9 cellular contexts compared by ENCODE assay signal in the genomic region with DNA sequence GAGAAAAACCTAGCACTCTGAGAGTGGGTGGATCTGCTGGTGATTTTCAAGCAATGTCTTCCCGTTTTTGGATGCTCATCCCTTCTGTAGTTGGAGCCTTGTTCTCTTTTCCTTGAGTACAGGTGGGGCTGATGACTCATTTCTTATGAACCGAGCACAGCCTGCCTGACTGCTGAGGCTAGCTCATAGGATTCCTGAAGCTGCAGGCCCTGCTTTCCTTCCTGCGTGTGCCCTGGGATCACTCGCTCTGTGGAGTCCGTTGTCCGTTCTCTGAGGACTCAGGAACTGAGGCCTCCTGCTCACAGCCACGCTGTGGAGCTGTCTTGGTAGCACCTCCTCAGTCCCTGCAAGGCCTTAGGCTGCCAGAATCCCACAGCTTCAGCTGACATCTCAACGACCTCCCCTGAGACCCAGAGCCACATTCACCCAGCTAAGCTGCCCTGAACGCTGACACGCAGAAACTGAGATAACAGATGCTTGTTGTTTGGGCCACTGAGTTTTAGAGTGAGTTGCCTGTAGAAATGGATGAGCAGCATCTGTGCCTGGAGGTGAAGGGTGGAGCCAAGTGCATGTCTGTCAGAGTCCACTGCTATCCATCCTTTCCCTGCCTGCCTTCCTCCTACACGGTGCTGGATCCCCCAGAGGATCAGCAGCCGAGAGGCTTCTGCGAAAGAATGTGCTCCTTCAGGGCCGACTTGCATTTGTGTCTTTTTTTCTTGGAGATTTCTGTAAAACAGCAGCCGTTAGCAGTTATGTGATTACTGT.
DNase-seq lines count a peak whose midpoint lies in the region; ATAC-seq and TF ChIP-seq lines count a peak whose summit lies in the region.
"Had no signal": no experiment of that assay in that cellular context is flagged by ENCODE, and none has a peak within 500 bp of the region (broad histone marks: within the 10 kb centered on the region; RNA-seq: fewer than 3 reads in every experiment).

No MANE protein-coding gene starts in this region.

- TF ChIP-seq CTCF in upper lobe of right lung (IDR thresholded peaks at IDR 0.05) (no peak), CD14-positive monocyte (IDR thresholded peaks at IDR 0.05) (no peak)

- no peaks in the 10 kb centered on the region for H3K9me3 ChIP-seq in upper lobe of right lung
- H3K9me3 ChIP-seq: neutrophil had no signal

- no peaks in the 10 kb centered on the region for H3K27me3 Mint-ChIP-seq in activated T-cell treated with anti-CD3 and anti-CD28 coated beads, Interleukin-2, amount 50 U/mL, for 72 hours (ENCODE audit: low read depth)
- H3K27me3 Mint-ChIP-seq in activated T-helper 1 cell treated with anti-CD3 and anti-CD28 coated beads, Interleukin-12 subunit alpha, Interleukin-12 subunit beta, Interleukin-2, Interleukin-4 antibody, amounts not matched to agents 30 ng/mL and 10 ng/mL and 1 ng/mL, durations not matched to agents 14 hours and 24 hours and 36 hours (ENCODE audit: insufficient read depth) = no peaks in the 10 kb centered on the region
- peaks cover 0 to 2% (median 0%) of the 10 kb centered on the region in 3 donors for H3K27me3 Mint-ChIP-seq in CD14-positive monocyte (ENCODE audit: low read depth in 3 of 3)

- peak overlapping the region; percentile 74 to 77 for H3K4me3 Mint-ChIP-seq in activated T-cell treated with anti-CD3 and anti-CD28 coated beads, Interleukin-2, amount 50 U/mL, for 72 hours
- peak overlapping the region; percentile 15 for H3K4me3 Mint-ChIP-seq in activated T-helper 1 cell treated with anti-CD3 and anti-CD28 coated beads, Interleukin-12 subunit alpha, Interleukin-12 subunit beta, Interleukin-2, Interleukin-4 antibody, amounts not matched to agents 30 ng/mL and 10 ng/mL and 1 ng/mL, durations not matched to agents 14 hours and 24 hours and 36 hours
- no peak overlapping the region for H3K4me3 Mint-ChIP-seq in CD14-positive monocyte

- H3K27ac Mint-ChIP-seq in activated T-cell treated with anti-CD3 and anti-CD28 coated beads, Interleukin-2, amount 50 U/mL, for 72 hours = peak overlapping the region; percentile 33
- peak overlapping the region; percentile 95 for H3K27ac Mint-ChIP-seq in activated T-helper 1 cell treated with anti-CD3 and anti-CD28 coated beads, Interleukin-12 subunit alpha, Interleukin-12 subunit beta, Interleukin-2, Interleukin-4 antibody, amounts not matched to agents 30 ng/mL and 10 ng/mL and 1 ng/mL, durations not matched to agents 14 hours and 24 hours and 36 hours
- peak overlapping the region in 1 of 7 donors; percentile 60 for H3K27ac Mint-ChIP-seq in CD14-positive monocyte

- peaks cover 0 to 3% of the 10 kb centered on the region in 2 donors for H3K9me3 Mint-ChIP-seq in activated T-cell treated with anti-CD3 and anti-CD28 coated beads, Interleukin-2, amount 50 U/mL, for 72 hours
- peaks cover 5% of the 10 kb centered on the region for H3K9me3 Mint-ChIP-seq in activated T-helper 1 cell treated with anti-CD3 and anti-CD28 coated beads, Interleukin-12 subunit alpha, Interleukin-12 subunit beta, Interleukin-2, Interleukin-4 antibody, amounts not matched to agents 30 ng/mL and 10 ng/mL and 1 ng/mL, durations not matched to agents 14 hours and 24 hours and 36 hours
- H3K9me3 Mint-ChIP-seq in CD14-positive monocyte = peaks cover 0 to 4% (median 0%) of the 10 kb centered on the region in 7 donors

- H3K4me3 ChIP-seq in upper lobe of right lung = no peak overlapping the region

- no peaks in the 10 kb centered on the region for H3K27me3 ChIP-seq in upper lobe of right lung
- H3K27me3 ChIP-seq: neutrophil had no signal

- peaks cover 80% of the 10 kb centered on the region for H3K4me1 Mint-ChIP-seq in activated T-cell treated with anti-CD3 and anti-CD28 coated beads, Interleukin-2, amount 50 U/mL, for 72 hours (ENCODE audit: low read depth)
- peaks cover 86% of the 10 kb centered on the region for H3K4me1 Mint-ChIP-seq in activated T-helper 1 cell treated with anti-CD3 and anti-CD28 coated beads, Interleukin-12 subunit alpha, Interleukin-12 subunit beta, Interleukin-2, Interleukin-4 antibody, amounts not matched to agents 30 ng/mL and 10 ng/mL and 1 ng/mL, durations not matched to agents 14 hours and 24 hours and 36 hours (ENCODE audit: low read depth)
- H3K4me1 Mint-ChIP-seq in CD14-positive monocyte = peaks cover 75% of the 10 kb centered on the region

- H3K4me1 ChIP-seq in upper lobe of right lung = peaks cover 42% of the 10 kb centered on the region

- peaks cover 4 to 5% of the 10 kb centered on the region in 2 donors for H3K36me3 Mint-ChIP-seq in activated T-cell treated with anti-CD3 and anti-CD28 coated beads, Interleukin-2, amount 50 U/mL, for 72 hours (ENCODE audit: insufficient read depth in 2 of 2)
- peaks cover 32% of the 10 kb centered on the region for H3K36me3 Mint-ChIP-seq in activated T-helper 1 cell treated with anti-CD3 and anti-CD28 coated beads, Interleukin-12 subunit alpha, Interleukin-12 subunit beta, Interleukin-2, Interleukin-4 antibody, amounts not matched to agents 30 ng/mL and 10 ng/mL and 1 ng/mL, durations not matched to agents 14 hours and 24 hours and 36 hours (ENCODE audit: low read depth)
- peaks cover 20 to 21% of the 10 kb centered on the region in 2 donors for H3K36me3 Mint-ChIP-seq in CD14-positive monocyte

- intact Hi-C loops in activated T-helper 1 cell treated with anti-CD3 and anti-CD28 coated beads, Interleukin-12 subunit alpha, Interleukin-12 subunit beta, Interleukin-2, Interleukin-4 antibody, amounts not matched to agents 30 ng/mL and 10 ng/mL and 1 ng/mL, durations not matched to agents 14 hours and 24 hours and 36 hours (cut with micrococcal nuclease) = loop anchor here (2.0 kb wide), 1 partner anchor 35 kb away; no protein-coding TSS in a partner anchor
- intact Hi-C loops in left ventricle myocardium superior (cut with micrococcal nuclease) = no loop called here
- intact Hi-C loops in upper lobe of right lung (cut with DNase I) = no loop called here
- intact Hi-C loops in CD14-positive monocyte (cut with micrococcal nuclease) = no loop called here

- peak in 1 of 2 donors; percentile 28 for ATAC-seq in activated T-cell treated with anti-CD3 and anti-CD28 coated beads, Interleukin-2, amount 50 U/mL, for 72 hours (replicated peaks in 1 of 2)
- peak; percentile 33 for ATAC-seq in left ventricle myocardium superior
- peak; percentile 69 for ATAC-seq in upper lobe of right lung
- no peak for ATAC-seq in HG03378 (IDR thresholded peaks at IDR 0.05; ENCODE audit: unreplicated experiment)

- H3K36me3 ChIP-seq in upper lobe of right lung = no peaks in the 10 kb centered on the region

- no peak for DNase-seq in activated T-cell treated with anti-CD3 and anti-CD28 coated beads, Interleukin-2, amount 50 U/mL, for 72 hours
- DNase-seq in activated T-cell treated with anti-CD3 and anti-CD28 coated beads, Interleukin-2, amount 50 U/mL, for 1 hour = no peak
- DNase-seq in activated T-helper 1 cell treated with anti-CD3 and anti-CD28 coated beads, Interleukin-12 subunit alpha, Interleukin-12 subunit beta, Interleukin-2, Interleukin-4 antibody, amounts not matched to agents 30 ng/mL and 10 ng/mL and 1 ng/mL, durations not matched to agents 14 hours and 24 hours and 36 hours (ENCODE audit: low spot score) = no peak
- DNase-seq in left ventricle myocardium superior = no peak
- DNase-seq in upper lobe of right lung = no peak
- no peak for DNase-seq in CD14-positive monocyte (ENCODE audit: low spot score)
- no peak for DNase-seq in OCI-M1 (lab: John Stamatoyannopoulos, UW)

- H3K27ac ChIP-seq in upper lobe of right lung = no peak overlapping the region
- H3K27ac ChIP-seq: neutrophil had no signal

Comparison
In these comparisons a context has a peak if more than half of its experiments do, and no peak if none do; other contexts are left out.
1. H3K4me3 Mint-ChIP-seq: peak in activated T-cell treated with anti-CD3 and anti-CD28 coated beads, Interleukin-2, amount 50 U/mL, for 72 hours (2 of 2) and activated T-helper 1 cell treated with anti-CD3 and anti-CD28 coated beads, Interleukin-12 subunit alpha, Interleukin-12 subunit beta, Interleukin-2, Interleukin-4 antibody, amounts not matched to agents 30 ng/mL and 10 ng/mL and 1 ng/mL, durations not matched to agents 14 hours and 24 hours and 36 hours (single experiment); none in CD14-positive monocyte (0 of 2).